Comparison of ENCODE assay signal across 8 cellular contexts in the genomic region with DNA sequence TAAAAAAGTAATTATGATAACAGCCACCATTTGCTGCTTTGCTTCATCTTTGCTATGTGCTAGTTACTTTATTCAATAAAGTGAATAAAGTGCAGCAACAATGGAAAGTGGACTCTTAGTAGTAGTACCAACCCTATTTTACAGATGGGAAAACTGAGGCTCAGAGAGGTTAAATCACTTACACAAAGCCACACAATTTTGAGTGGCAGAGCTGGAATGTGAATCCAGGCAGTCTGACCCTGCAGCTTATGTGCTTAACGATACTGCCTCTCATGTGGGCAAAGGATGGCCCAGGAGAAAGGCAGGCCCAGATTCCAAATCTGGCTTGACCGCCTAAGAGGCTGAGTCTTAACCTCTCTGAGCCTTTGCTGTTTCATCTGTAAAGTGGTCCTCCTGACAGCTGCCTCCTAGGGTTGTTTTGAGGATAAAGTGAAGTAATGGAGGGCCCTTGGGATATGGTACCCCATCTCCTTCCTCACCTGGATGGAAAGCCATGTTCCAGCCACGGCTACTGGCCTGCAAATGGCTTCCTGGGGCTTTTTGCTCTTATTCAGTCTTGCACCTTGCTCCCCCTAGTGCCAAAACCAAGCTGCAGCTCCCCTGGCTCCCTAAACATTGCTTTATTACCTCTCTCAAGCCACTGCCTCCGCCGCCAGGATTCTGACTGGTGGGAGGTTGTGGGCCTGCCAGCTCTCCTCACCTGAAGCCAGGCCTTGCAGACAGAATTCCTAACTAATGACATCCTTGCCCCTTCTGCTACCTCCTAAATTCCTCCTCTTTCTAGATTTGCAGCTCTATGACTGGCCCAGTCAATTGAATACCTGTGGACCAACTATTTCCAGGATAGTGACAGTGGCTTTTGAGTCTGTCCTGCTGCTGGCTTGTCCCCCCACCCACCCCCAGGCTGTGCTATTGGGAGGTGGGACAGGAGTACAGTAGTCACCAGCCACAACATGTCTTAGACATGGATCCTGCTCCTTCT.
DNase-seq lines count a peak whose midpoint lies in the region; ATAC-seq and TF ChIP-seq lines count a peak whose summit lies in the region.

No MANE protein-coding gene starts in this region.

- H3K4me3 ChIP-seq in Peyer's patch (no peak overlapping the region), fibroblast of villous mesenchyme (ENCODE audit: low read depth, low read length) (no peak overlapping the region), spleen (no peak overlapping the region)

- DNase-seq in DMS53 (lab: John Stamatoyannopoulos, UW): peak; percentile 84
- DNase-seq in HPDE6-E6E7 (ENCODE audit: extremely low spot score): peak; percentile 43
- peak; percentile 32 to 82 (median 62) for DNase-seq in Peyer's patch
- peak; percentile 66 to 72 for DNase-seq in activated T-cell treated with anti-CD3 and anti-CD28 coated beads, Interleukin-2, amount 50 U/mL, for 72 hours
- peak; percentile 68 for DNase-seq in fibroblast of villous mesenchyme (ENCODE audit: low read depth)
- DNase-seq in spleen: no peak

- H3K27ac ChIP-seq in Peyer's patch: no peak overlapping the region
- H3K27ac ChIP-seq in spleen: no peak overlapping the region

- H3K4me3 Mint-ChIP-seq in activated T-cell treated with anti-CD3 and anti-CD28 coated beads, Interleukin-2, amount 50 U/mL, for 72 hours: no peak overlapping the region

- WGBS in spleen, 5 donors: 58 to 77% (median 67%) methylated on average over 5 of the region's 5 CpGs

- H3K36me3 ChIP-seq in Peyer's patch (no peaks in the 10 kb centered on the region), spleen (no peaks in the 10 kb centered on the region)

- H3K9me3 ChIP-seq in Peyer's patch (no peaks in the 10 kb centered on the region), spleen (no peaks in the 10 kb centered on the region)

- H3K4me1 ChIP-seq in Peyer's patch: peaks cover 0 to 3% (median 0%) of the 10 kb centered on the region in 4 donors
- H3K4me1 ChIP-seq in spleen: peaks cover 0 to 10% (median 4%) of the 10 kb centered on the region in 6 donors

- TF ChIP-seq CTCF in Peyer's patch (IDR thresholded peaks at IDR 0.05) (peak in 4 of 6 experiments; percentile 51 to 72 (median 66)), fibroblast of villous mesenchyme (IDR thresholded peaks at IDR 0.05; ENCODE audit: insufficient read depth, low read depth, low read length) (peak; percentile 78), spleen (IDR thresholded peaks at IDR 0.05 in 8 of 11, conservative IDR thresholded peaks at IDR 0.05 in 3 of 11) (peak in 8 of 11 experiments; percentile 39 to 69 (median 52))

- H3K27me3 Mint-ChIP-seq in activated T-cell treated with anti-CD3 and anti-CD28 coated beads, Interleukin-2, amount 50 U/mL, for 72 hours (ENCODE audit: low read depth): no peaks in the 10 kb centered on the region

- H3K27me3 ChIP-seq in Peyer's patch (no peaks in the 10 kb centered on the region), spleen (replicated peaks in 1 of 7) (no peaks in the 10 kb centered on the region)

- H3K27ac Mint-ChIP-seq in activated T-cell treated with anti-CD3 and anti-CD28 coated beads, Interleukin-2, amount 50 U/mL, for 72 hours: no peak overlapping the region

- ATAC-seq in activated T-cell treated with anti-CD3 and anti-CD28 coated beads, Interleukin-2, amount 50 U/mL, for 72 hours (replicated peaks in 1 of 2): peak; percentile 70 to 81
- ATAC-seq in GM19467 (IDR thresholded peaks at IDR 0.05; ENCODE audit: unreplicated experiment): no peak
- ATAC-seq in GM18858 (IDR thresholded peaks at IDR 0.05; ENCODE audit: unreplicated experiment): no peak

- peaks cover 50% of the 10 kb centered on the region for H3K4me1 Mint-ChIP-seq in activated T-cell treated with anti-CD3 and anti-CD28 coated beads, Interleukin-2, amount 50 U/mL, for 72 hours (ENCODE audit: low read depth)

- intact Hi-C loops in spleen (cut with DNase I; ENCODE audit: low total_unique reads): loop anchor here (5.0 kb wide), 1 partner anchor 270 kb away; no protein-coding TSS in a partner anchor

- no peaks in the 10 kb centered on the region for H3K9me3 Mint-ChIP-seq in activated T-cell treated with anti-CD3 and anti-CD28 coated beads, Interleukin-2, amount 50 U/mL, for 72 hours

- no peak for TF ChIP-seq POLR2A in Peyer's patch (IDR thresholded peaks at IDR 0.05)
- TF ChIP-seq POLR2A in spleen (IDR thresholded peaks at IDR 0.05): no peak

- H3K36me3 Mint-ChIP-seq in activated T-cell treated with anti-CD3 and anti-CD28 coated beads, Interleukin-2, amount 50 U/mL, for 72 hours (ENCODE audit: insufficient read depth in 2 of 2): no peaks in the 10 kb centered on the region

Comparison
In these comparisons a context has a peak if more than half of its experiments do, and no peak if none do; other contexts are left out.
1. ATAC-seq: peak in activated T-cell treated with anti-CD3 and anti-CD28 coated beads, Interleukin-2, amount 50 U/mL, for 72 hours (2 of 2); none in GM19467 (single experiment) and GM18858 (single experiment).
2. Peak in every context shown above with its lines, with median percentiles within 50 percentile points of each other: CTCF ChIP-seq.